Comparison of ENCODE assay signal across 2 cellular contexts in the genomic region with DNA sequence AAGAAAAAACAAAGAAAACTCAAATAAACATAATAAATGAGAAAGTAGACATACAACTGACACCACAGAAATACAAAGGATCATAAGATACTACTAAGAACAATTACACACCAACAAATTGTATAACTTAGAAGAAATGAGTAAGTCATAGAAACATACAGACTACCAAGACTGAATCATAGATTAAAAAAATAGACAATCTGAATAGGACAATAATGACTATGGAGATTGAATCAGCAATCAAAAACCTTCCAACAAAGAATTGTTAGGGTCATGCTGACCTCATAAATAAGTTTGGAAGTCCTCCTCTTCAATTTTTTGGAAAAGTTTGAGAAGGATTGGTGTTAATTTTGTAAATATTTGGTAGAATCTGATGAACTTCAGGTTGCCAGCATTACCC.
A peak's percentile ranks its signal among the peaks of the same experiment; 100 is the strongest.
TF ChIP-seq lines count a peak whose summit lies in the region.

No MANE protein-coding gene starts in this region.

TF ChIP-seq in IMR-90, 13 proteins besides CTCF, POLR2A, EP300 and RAD21:
- TF ChIP-seq BHLHE40 (IDR thresholded peaks at IDR 0.05; ENCODE audit: low read depth, low read length) (no peak), MXI1 (IDR thresholded peaks at IDR 0.05; ENCODE audit: borderline replicate concordance, low read depth, low read length) (no peak), RCOR1 (IDR thresholded peaks at IDR 0.05; ENCODE audit: insufficient replicate concordance, low read length) (no peak)

TF ChIP-seq in endothelial cell of umbilical vein, 7 proteins besides CTCF, POLR2A, EP300 and RAD21:
- TF ChIP-seq, protein P1, sequence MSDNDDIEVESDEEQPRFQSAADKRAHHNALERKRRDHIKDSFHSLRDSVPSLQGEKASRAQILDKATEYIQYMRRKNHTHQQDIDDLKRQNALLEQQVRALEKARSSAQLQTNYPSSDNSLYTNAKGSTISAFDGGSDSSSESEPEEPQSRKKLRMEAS (IDR thresholded peaks at IDR 0.05; ENCODE audit: insufficient read depth, insufficient read length) = no peak
- TF ChIP-seq FOS (IDR thresholded peaks at IDR 0.05; ENCODE audit: borderline replicate concordance, insufficient read depth, low read length) = peak; percentile 13
- no peak for TF ChIP-seq JUN (IDR thresholded peaks at IDR 0.05; ENCODE audit: borderline replicate concordance, insufficient read depth, insufficient read length, low read depth)
- peak; percentile 34 for TF ChIP-seq GATA2 (IDR thresholded peaks at IDR 0.05; ENCODE audit: insufficient read depth, insufficient read length, low read depth, low read length)
- no peak for TF ChIP-seq POLR2AphosphoS5 (IDR thresholded peaks at IDR 0.05; ENCODE audit: insufficient read depth, low read depth, low read length)
- TF ChIP-seq EZH2 (IDR thresholded peaks at IDR 0.05; ENCODE audit: borderline replicate concordance, low read depth, low read length, severe bottlenecking) = no peak
TF ChIP-seq in endothelial cell of umbilical vein: peak in this region for 2.
